Comparison of ENCODE assay signal across 1 cellular context in genomic region chr20:64041040-64041780, GRCh38.
TF ChIP-seq lines count a peak whose summit lies in the region.

No MANE protein-coding gene starts in this region.

TF ChIP-seq in HepG2, 621 proteins besides CTCF, POLR2A, EP300 and RAD21 (continued from another document and continues in another):
- peak; percentile 56; the same call in 1 of the 2 replicates for TF ChIP-seq ZNF414 (CRISPR knock-in tag; IDR thresholded peaks at IDR 0.05)
- TF ChIP-seq ZHX2 (IDR thresholded peaks at IDR 0.05; ENCODE audit: low read depth): peak; percentile 33; the same call in 1 of the 2 replicates
- TF ChIP-seq ZHX2 (CRISPR knock-in tag; IDR thresholded peaks at IDR 0.05; ENCODE audit: borderline replicate concordance): no peak
- TF ChIP-seq KLF15 (CRISPR knock-in tag; IDR thresholded peaks at IDR 0.05; ENCODE audit: borderline replicate concordance): peak; percentile 57
- no peak for TF ChIP-seq MED13 (CRISPR knock-in tag; IDR thresholded peaks at IDR 0.05)
- TF ChIP-seq NFE2 (CRISPR knock-in tag; IDR thresholded peaks at IDR 0.05): no peak
- TF ChIP-seq TP53 (CRISPR knock-in tag; conservative IDR thresholded peaks at IDR 0.05): 0 out of 2 replicates have a peak, but pooled peaks have one; percentile 30
- TF ChIP-seq ETS1 (CRISPR knock-in tag; IDR thresholded peaks at IDR 0.05): no peak
- peak; percentile 74 for TF ChIP-seq HNF1B (CRISPR knock-in tag; IDR thresholded peaks at IDR 0.05)
- no peak for TF ChIP-seq TEF (CRISPR knock-in tag; IDR thresholded peaks at IDR 0.05)
- TF ChIP-seq ZNF331 (CRISPR knock-in tag; IDR thresholded peaks at IDR 0.05): peak; percentile 65
- TF ChIP-seq XBP1 (CRISPR knock-in tag; IDR thresholded peaks at IDR 0.05): no peak
- TF ChIP-seq HDAC1 (CRISPR knock-in tag; IDR thresholded peaks at IDR 0.05): peak; percentile 76
- no peak for TF ChIP-seq ZNF747 (CRISPR knock-in tag; IDR thresholded peaks at IDR 0.05; ENCODE audit: borderline replicate concordance)
- TF ChIP-seq FOXO1 (CRISPR knock-in tag; IDR thresholded peaks at IDR 0.05): peak; percentile 26; the same call in 1 of the 2 replicates
- no peak; the same call in 1 of the 2 replicates for TF ChIP-seq SP140L (CRISPR knock-in tag; IDR thresholded peaks at IDR 0.05; ENCODE audit: borderline replicate concordance)
- TF ChIP-seq ZBTB26 (CRISPR knock-in tag; IDR thresholded peaks at IDR 0.05; ENCODE audit: borderline replicate concordance): 0 out of 2 replicates have a peak, but pooled peaks have one; percentile 58
- TF ChIP-seq CBX5 (CRISPR knock-in tag; IDR thresholded peaks at IDR 0.05; ENCODE audit: borderline replicate concordance): peak; percentile 78
- peak; percentile 78; the same call in 1 of the 2 replicates for TF ChIP-seq TARDBP (CRISPR knock-in tag; IDR thresholded peaks at IDR 0.05)
- TF ChIP-seq ZNF317 (CRISPR knock-in tag; IDR thresholded peaks at IDR 0.05): no peak
- no peak for TF ChIP-seq ZNF282 (IDR thresholded peaks at IDR 0.05; ENCODE audit: partially characterized antibody)
- TF ChIP-seq FOSL1 (CRISPR knock-in tag; IDR thresholded peaks at IDR 0.05; ENCODE audit: borderline replicate concordance): no peak
- no peak for TF ChIP-seq ZNF143 (CRISPR knock-in tag; IDR thresholded peaks at IDR 0.05)
- TF ChIP-seq ZNF7 (CRISPR knock-in tag; IDR thresholded peaks at IDR 0.05): peak; percentile 25
- TF ChIP-seq HOXD1 (CRISPR knock-in tag; IDR thresholded peaks at IDR 0.05): peak; percentile 65
- TF ChIP-seq MATR3 (CRISPR knock-in tag; IDR thresholded peaks at IDR 0.05): no peak
- TF ChIP-seq ZNF562 (CRISPR knock-in tag; IDR thresholded peaks at IDR 0.05; ENCODE audit: borderline replicate concordance): no peak
- TF ChIP-seq ZNF296 (CRISPR knock-in tag; conservative IDR thresholded peaks at IDR 0.05): peak; percentile 27; the same call in 1 of the 2 replicates
- no peak for TF ChIP-seq GTF2F1 (IDR thresholded peaks at IDR 0.05; ENCODE audit: low read length)
- TF ChIP-seq PAXIP1 (CRISPR knock-in tag; conservative IDR thresholded peaks at IDR 0.05): no peak
- no peak; the same call in 1 of the 2 replicates for TF ChIP-seq ZNF253 (CRISPR knock-in tag; IDR thresholded peaks at IDR 0.05; ENCODE audit: borderline replicate concordance)
- TF ChIP-seq NFAT5 (CRISPR knock-in tag; IDR thresholded peaks at IDR 0.05): peak; percentile 66
- TF ChIP-seq NFRKB (IDR thresholded peaks at IDR 0.05): no peak
- peak; percentile 86 for TF ChIP-seq ARNTL (CRISPR knock-in tag; IDR thresholded peaks at IDR 0.05)
- TF ChIP-seq ZNF576 (CRISPR knock-in tag; IDR thresholded peaks at IDR 0.05): 0 out of 2 replicates have a peak, but pooled peaks have one; percentile 18
- no peak for TF ChIP-seq NR1H2 (CRISPR knock-in tag; IDR thresholded peaks at IDR 0.05; ENCODE audit: borderline replicate concordance, low read depth)
- TF ChIP-seq ZMAT5 (CRISPR knock-in tag; IDR thresholded peaks at IDR 0.05; ENCODE audit: borderline replicate concordance, low read depth): no peak
- TF ChIP-seq ARID2 (CRISPR knock-in tag; IDR thresholded peaks at IDR 0.05; ENCODE audit: borderline replicate concordance): peak; percentile 96
- TF ChIP-seq ZEB1 (IDR thresholded peaks at IDR 0.05; ENCODE audit: insufficient replicate concordance, low read depth): no peak
- TF ChIP-seq RNF2 (conservative IDR thresholded peaks at IDR 0.05; ENCODE audit: low read depth): no peak
- TF ChIP-seq MIXL1 (CRISPR knock-in tag; IDR thresholded peaks at IDR 0.05): no peak
